Comparison of ENCODE assay signal across 8 cellular contexts in genomic region chr2:39470580-39470979, GRCh38. TPM values are rescaled to one million over a fixed set of nuclear protein-coding genes. Genes with fewer than 3 reads are reported as not detected.
DNase-seq lines count a peak whose midpoint lies in the region; ATAC-seq, FAIRE-seq and TF ChIP-seq lines count a peak whose summit lies in the region.
"Had no signal": no experiment of that assay in that cellular context is flagged by ENCODE, and none has a peak within 500 bp of the region (broad histone marks: within the 10 kb centered on the region; RNA-seq: fewer than 3 reads in every experiment).

No MANE protein-coding gene starts in this region.

- H3K9ac ChIP-seq in GM23248 = no peak overlapping the region
- H3K9ac ChIP-seq in smooth muscle cell (ENCODE audit: low read depth) = no peak overlapping the region

- in situ Hi-C loops in GM23248 (cut with MboI) = no loop called here

- H2AFZ ChIP-seq in GM23248 (peak overlapping the region; percentile 55; the same call in 1 of the 2 replicates), smooth muscle cell (ENCODE audit: low read depth) (no peak overlapping the region)

- no peaks in the 10 kb centered on the region for H3K27me3 ChIP-seq in GM23248 (replicated peaks; ENCODE audit: insufficient read depth)
- H3K27me3 ChIP-seq in smooth muscle cell (ENCODE audit: low read depth) = no peaks in the 10 kb centered on the region

- intact Hi-C loops in activated CD4-positive, alpha-beta memory T cell treated with anti-CD3 and anti-CD28 coated beads for 36 hours (cut with micrococcal nuclease) = no loop called here

- H3K4me1 Mint-ChIP-seq in activated CD4-positive, alpha-beta memory T cell treated with anti-CD3 and anti-CD28 coated beads for 36 hours (ENCODE audit: low read depth) = peaks cover 31% of the 10 kb centered on the region

- POLR2A ChIA-PET in activated CD4-positive, alpha-beta memory T cell treated with anti-CD3 and anti-CD28 coated beads for 36 hours (lab: Charles Lee) = no interaction called here

- H3K27ac ChIP-seq in GM23248 (no peak overlapping the region), smooth muscle cell (ENCODE audit: low read depth) (peak overlapping the region; percentile 77)

- no peaks in the 10 kb centered on the region for H3K9me2 ChIP-seq in GM23248 (ENCODE audit: insufficient read depth)

- WGBS in GM23248 (ENCODE audit: low coverage in 1 of 2, low lambda C conversion rate in 2 of 2, missing lambda C conversion rate in 2 of 2), 2 experiments = 93 to 96% methylated on average over 3 of the region's 3 CpGs
- WGBS in smooth muscle cell (ENCODE audit: low lambda C conversion rate) = 90% methylated on average over 3 of the region's 3 CpGs

- no peaks in the 10 kb centered on the region for H3K27me3 Mint-ChIP-seq in activated CD4-positive, alpha-beta memory T cell treated with anti-CD3 and anti-CD28 coated beads for 36 hours

- H3K27ac Mint-ChIP-seq in activated CD4-positive, alpha-beta memory T cell treated with anti-CD3 and anti-CD28 coated beads for 36 hours = no peak overlapping the region

- CTCF ChIA-PET in activated CD4-positive, alpha-beta memory T cell treated with anti-CD3 and anti-CD28 coated beads for 36 hours (lab: Charles Lee) = interaction anchor here (1.2 kb wide), 1 partner anchor 90 kb away, joined by 3 read pairs; no protein-coding TSS in a partner anchor

- no peaks in the 10 kb centered on the region for H3K36me3 Mint-ChIP-seq in activated CD4-positive, alpha-beta memory T cell treated with anti-CD3 and anti-CD28 coated beads for 36 hours

- peak; percentile 67 for FAIRE-seq in GM19239 (lab: Jason Lieb, UNC)

- no peak for TF ChIP-seq CTCF in smooth muscle cell (IDR thresholded peaks at IDR 0.05; ENCODE audit: borderline replicate concordance, insufficient read depth, poor library complexity, severe bottlenecking)
- no peak for TF ChIP-seq CTCF in omental fat pad (IDR thresholded peaks at IDR 0.05)

- DNase-seq in GM19239 (ENCODE audit: insufficient read length, low spot score) (no peak), GM23248 (no peak), smooth muscle cell (lab: John Stamatoyannopoulos, UW; ENCODE audit: unreplicated experiment) (no peak), omental fat pad (ENCODE audit: low spot score) (no peak)
- no peak for DNase-seq in activated CD4-positive, alpha-beta memory T cell treated with anti-CD3 and anti-CD28 coated beads for 36 hours
- no peak for DNase-seq in activated CD4-positive, alpha-beta T cell treated with anti-CD3 and anti-CD28 coated beads for 4 hours
- DNase-seq: DMS 273 treated with DMSO at 0.1 percent for 48 hours had no signal

- H3K4me1 ChIP-seq in GM23248 (ENCODE audit: insufficient read depth) (peaks cover 32% of the 10 kb centered on the region), smooth muscle cell (ENCODE audit: low read depth) (peaks cover 20% of the 10 kb centered on the region)

- H4K20me1 ChIP-seq in GM23248 (ENCODE audit: insufficient read depth) (no peaks in the 10 kb centered on the region), smooth muscle cell (ENCODE audit: low read depth) (no peaks in the 10 kb centered on the region)

- H3K4me2 ChIP-seq in GM23248 (ENCODE audit: unreplicated experiment) (no peak overlapping the region), smooth muscle cell (no peak overlapping the region)

- H3K4me3 Mint-ChIP-seq in activated CD4-positive, alpha-beta memory T cell treated with anti-CD3 and anti-CD28 coated beads for 36 hours = no peak overlapping the region

- H3K36me3 ChIP-seq in GM23248 (ENCODE audit: low read depth) = no peaks in the 10 kb centered on the region
- no peaks in the 10 kb centered on the region for H3K36me3 ChIP-seq in smooth muscle cell (ENCODE audit: low read depth)

- H3K4me3 ChIP-seq in GM23248 (no peak overlapping the region), smooth muscle cell (no peak overlapping the region)

- H3K9me3 ChIP-seq in GM23248 (ENCODE audit: low read depth) = no peaks in the 10 kb centered on the region
- no peaks in the 10 kb centered on the region for H3K9me3 ChIP-seq in smooth muscle cell (replicated peaks; ENCODE audit: low read depth)

- no peaks in the 10 kb centered on the region for H3K9me3 Mint-ChIP-seq in activated CD4-positive, alpha-beta memory T cell treated with anti-CD3 and anti-CD28 coated beads for 36 hours

- H3K79me2 ChIP-seq in GM23248 (ENCODE audit: insufficient read depth) (no peaks in the 10 kb centered on the region), smooth muscle cell (ENCODE audit: low read depth) (no peaks in the 10 kb centered on the region)

- H3F3A ChIP-seq in GM23248 (ENCODE audit: insufficient read depth) = peaks cover 38% of the 10 kb centered on the region
- peaks cover 9% of the 10 kb centered on the region for H3F3A ChIP-seq in smooth muscle cell (ENCODE audit: low read depth)

- ATAC-seq in HG03378 (IDR thresholded peaks at IDR 0.05; ENCODE audit: unreplicated experiment) = peak; percentile 64
- ATAC-seq in omental fat pad (ENCODE audit: low FRiP score) = no peak

RNA-seq across cellular contexts. Expression of gene MAP4K3, which starts 33.5 kb away (rescaled TPM):
- total RNA-seq in GM23248 (2014; rRNA removed; shearing (Covaris generic)) = 32.0 and 44.0 TPM in 2 replicates
- polyA plus RNA-seq in GM23248 (2016; fragmentation: Nextera tagmentation; extraction: Ambion mirVana) (9.4 and 9.9 TPM in 2 replicates), smooth muscle cell (21.3 and 30.8 TPM in 2 replicates)
- total RNA-seq in smooth muscle cell (70.9 and 91.7 TPM in 2 replicates), omental fat pad (10 to 100 TPM; 45.9 to 93.7 (median 66.1) TPM)
- total RNA-seq in activated CD4-positive, alpha-beta memory T cell treated with anti-CD3 and anti-CD28 coated beads for 36 hours = 10 to 100 TPM in 1 of 2 experiments, 1 to 10 TPM in 1; 9.9 to 10.1 TPM
